ENCODE assay signal across 14 cellular contexts in the genomic region with DNA sequence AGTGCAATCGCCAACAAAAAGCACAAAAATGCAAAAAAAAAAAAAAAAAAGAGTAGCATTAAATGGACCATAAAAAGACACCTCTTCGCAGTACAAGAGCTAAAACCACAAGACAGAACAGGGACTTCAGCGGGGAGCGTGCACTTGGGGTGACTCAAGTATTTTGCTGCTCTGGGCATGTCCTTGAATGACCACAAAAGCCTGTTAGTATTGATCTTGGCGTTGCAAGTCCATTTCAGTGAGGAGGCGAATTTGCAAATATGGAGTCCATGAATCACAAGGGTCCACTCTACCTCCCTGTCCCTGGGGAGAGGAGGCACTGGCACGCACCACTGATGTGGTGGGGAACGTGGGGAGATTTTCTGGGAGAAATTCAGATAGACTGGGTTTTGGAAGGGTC.
DNase-seq lines count a peak whose midpoint lies in the region; ATAC-seq and TF ChIP-seq lines count a peak whose summit lies in the region.
"Had no signal": no experiment of that assay in that cellular context is flagged by ENCODE, and none has a peak within 500 bp of the region (broad histone marks: within the 10 kb centered on the region; RNA-seq: fewer than 3 reads in every experiment).

No MANE protein-coding gene starts in this region.

- no peak overlapping the region for H3K27ac Mint-ChIP-seq in stimulated activated effector memory CD8-positive, alpha-beta T cell treated with anti-CD3 and anti-CD28 coated beads, Interleukin-12 subunit alpha, Interleukin-12 subunit beta, amount 100 ng/mL, for 72 hours
- H3K27ac Mint-ChIP-seq: activated B cell treated with CpG ODN at 0.5 μM for 24 hours; activated T-helper 1 cell treated with anti-CD3 and anti-CD28 coated beads, Interleukin-12 subunit alpha, Interleukin-12 subunit beta, Interleukin-2, Interleukin-4 antibody, amounts not matched to agents 30 ng/mL and 10 ng/mL and 1 ng/mL, durations not matched to agents 14 hours and 24 hours and 36 hours; nephron had no signal

- no peak overlapping the region for H3K4me3 ChIP-seq in BJ (ENCODE audit: low read depth, low read length)
- no peak overlapping the region for H3K4me3 ChIP-seq in brain microvascular endothelial cell (ENCODE audit: low read depth, low read length)

- CTCF ChIA-PET in BJ (lab: Yijun Ruan, JAX): interaction anchor here (1.7 to 2.0 kb wide), 2 partner anchors 134 to 316 kb away, joined by 3 to 7 read pairs; no protein-coding TSS in a partner anchor

- H3K27me3 ChIP-seq in BJ (ENCODE audit: control insufficient read depth, insufficient read depth, low read length): no peaks in the 10 kb centered on the region
- H3K27me3 ChIP-seq in brain microvascular endothelial cell (replicated peaks): no peaks in the 10 kb centered on the region

- peak; percentile 78 for DNase-seq in BJ (ENCODE audit: low read depth)
- peak; percentile 98 for DNase-seq in M059J (ENCODE audit: low read depth)
- DNase-seq in brain microvascular endothelial cell: peak; percentile 95
- peak; percentile 57 for DNase-seq in myocyte (ENCODE audit: low read depth)
- no peak for DNase-seq in 8988T
- DNase-seq in stimulated activated effector memory CD8-positive, alpha-beta T cell treated with anti-CD3 and anti-CD28 coated beads, Interleukin-12 subunit alpha, Interleukin-12 subunit beta, amount 100 ng/mL, for 72 hours (ENCODE audit: low spot score in 2 of 2): no peak
- DNase-seq: activated B cell treated with CpG ODN at 0.5 μM for 24 hours, cerebellar nuclear complex, NCI-H524 had no signal

- POLR2A ChIA-PET in BJ (lab: Charles Lee): no interaction called here

- ATAC-seq in GM21360 (IDR thresholded peaks at IDR 0.05; ENCODE audit: unreplicated experiment) (no peak), GM18520 (IDR thresholded peaks at IDR 0.05; ENCODE audit: unreplicated experiment) (no peak)
- no peak for ATAC-seq in stimulated activated effector memory CD8-positive, alpha-beta T cell treated with anti-CD3 and anti-CD28 coated beads, Interleukin-12 subunit alpha, Interleukin-12 subunit beta, amount 100 ng/mL, for 72 hours

- in situ Hi-C loops in brain microvascular endothelial cell (cut with HindIII; ENCODE audit: low pct_ligation_motif_present, low sequenced_read_pairs): no loop called here

- no peak overlapping the region for H3K4me3 Mint-ChIP-seq in stimulated activated effector memory CD8-positive, alpha-beta T cell treated with anti-CD3 and anti-CD28 coated beads, Interleukin-12 subunit alpha, Interleukin-12 subunit beta, amount 100 ng/mL, for 72 hours
- H3K4me3 Mint-ChIP-seq: activated B cell treated with CpG ODN at 0.5 μM for 24 hours; activated T-helper 1 cell treated with anti-CD3 and anti-CD28 coated beads, Interleukin-12 subunit alpha, Interleukin-12 subunit beta, Interleukin-2, Interleukin-4 antibody, amounts not matched to agents 30 ng/mL and 10 ng/mL and 1 ng/mL, durations not matched to agents 14 hours and 24 hours and 36 hours; nephron had no signal

- no peak for TF ChIP-seq CTCF in BJ (IDR thresholded peaks at IDR 0.05; ENCODE audit: insufficient read depth, low read depth, low read length)
- no peak for TF ChIP-seq CTCF in brain microvascular endothelial cell (IDR thresholded peaks at IDR 0.05; ENCODE audit: low read depth, low read length, missing control alignments)

- H3K4me1 Mint-ChIP-seq in stimulated activated effector memory CD8-positive, alpha-beta T cell treated with anti-CD3 and anti-CD28 coated beads, Interleukin-12 subunit alpha, Interleukin-12 subunit beta, amount 100 ng/mL, for 72 hours: peaks cover 17% of the 10 kb centered on the region
- H3K4me1 Mint-ChIP-seq: nephron had no signal

- H3K36me3 Mint-ChIP-seq in stimulated activated effector memory CD8-positive, alpha-beta T cell treated with anti-CD3 and anti-CD28 coated beads, Interleukin-12 subunit alpha, Interleukin-12 subunit beta, amount 100 ng/mL, for 72 hours: no peaks in the 10 kb centered on the region

- H3K36me3 ChIP-seq in BJ (ENCODE audit: control insufficient read depth, insufficient read depth, low read length) (no peaks in the 10 kb centered on the region), brain microvascular endothelial cell (replicated peaks) (no peaks in the 10 kb centered on the region)

- no peaks in the 10 kb centered on the region for H3K9me3 Mint-ChIP-seq in stimulated activated effector memory CD8-positive, alpha-beta T cell treated with anti-CD3 and anti-CD28 coated beads, Interleukin-12 subunit alpha, Interleukin-12 subunit beta, amount 100 ng/mL, for 72 hours
- H3K9me3 Mint-ChIP-seq: activated B cell treated with CpG ODN at 0.5 μM for 24 hours; activated T-helper 1 cell treated with anti-CD3 and anti-CD28 coated beads, Interleukin-12 subunit alpha, Interleukin-12 subunit beta, Interleukin-2, Interleukin-4 antibody, amounts not matched to agents 30 ng/mL and 10 ng/mL and 1 ng/mL, durations not matched to agents 14 hours and 24 hours and 36 hours; nephron had no signal

- peak overlapping the region; percentile 71 for H3K27ac ChIP-seq in brain microvascular endothelial cell
- H3K27ac ChIP-seq: C4-2B had no signal

Comparison
In these comparisons a context has a peak if more than half of its experiments do, and no peak if none do; other contexts are left out.
1. DNase-seq: peak in BJ (single experiment), M059J (single experiment), brain microvascular endothelial cell (single experiment) and myocyte (single experiment); none in 8988T (single experiment) and stimulated activated effector memory CD8-positive, alpha-beta T cell treated with anti-CD3 and anti-CD28 coated beads, Interleukin-12 subunit alpha, Interleukin-12 subunit beta, amount 100 ng/mL, for 72 hours (0 of 2).